In genomic region chr17:41530062-41531048, GRCh38 we compare ENCODE assay signal across 1 cellular context.
TF ChIP-seq lines count a peak whose summit lies in the region.

No MANE protein-coding gene starts in this region.

TF ChIP-seq in K562, 482 proteins besides CTCF, POLR2A, EP300 and RAD21 (continued from another document and continues in another):
- no peak for TF ChIP-seq CUX1 (CRISPR knock-in tag; IDR thresholded peaks at IDR 0.05)
- peak; percentile 46; the same call in 1 of the 2 replicates for TF ChIP-seq ZBTB12 (CRISPR knock-in tag; IDR thresholded peaks at IDR 0.05)
- no peak for TF ChIP-seq SPI1 (IDR thresholded peaks at IDR 0.05; ENCODE audit: borderline replicate concordance, low read depth, low read length)
- no peak for TF ChIP-seq REST (CRISPR knock-in tag; IDR thresholded peaks at IDR 0.05; ENCODE audit: low read depth)
- no peak for TF ChIP-seq ZNF518B (CRISPR knock-in tag; IDR thresholded peaks at IDR 0.05)
- TF ChIP-seq MLLT1 (IDR thresholded peaks at IDR 0.05) = peak in 1 of 2 experiments; percentile 11; a peak in 1 of 4 replicates
- TF ChIP-seq NBN (IDR thresholded peaks at IDR 0.05; ENCODE audit: low read depth) = 0 out of 2 replicates have a peak, but pooled peaks have one; percentile 29
- no peak for TF ChIP-seq CBX2 (IDR thresholded peaks at IDR 0.05; ENCODE audit: insufficient read depth, low read length, poor library complexity, severe bottlenecking)
- TF ChIP-seq SMARCE1 (IDR thresholded peaks at IDR 0.05) = peak; percentile 99
- TF ChIP-seq ZSCAN29 (IDR thresholded peaks at IDR 0.05) = no peak
- TF ChIP-seq ATF2 (CRISPR knock-in tag; IDR thresholded peaks at IDR 0.05) = no peak
- 0 out of 2 replicates have a peak, but pooled peaks have one; percentile 37 for TF ChIP-seq SMARCA5 (IDR thresholded peaks at IDR 0.05)
- 0 out of 2 replicates have a peak, but pooled peaks have one; percentile 27 for TF ChIP-seq HOMEZ (CRISPR knock-in tag; IDR thresholded peaks at IDR 0.05)
- peak; percentile 66 for TF ChIP-seq NCOR1 (IDR thresholded peaks at IDR 0.05)
- no peak for TF ChIP-seq TCF7 (IDR thresholded peaks at IDR 0.05; ENCODE audit: borderline replicate concordance)
- TF ChIP-seq CREM (IDR thresholded peaks at IDR 0.05; ENCODE audit: low read depth) = peak; percentile 86
- no peak for TF ChIP-seq ZBED1 (IDR thresholded peaks at IDR 0.05)
- TF ChIP-seq ZNF561 (CRISPR knock-in tag; conservative IDR thresholded peaks at IDR 0.05) = no peak
- no peak for TF ChIP-seq HMG20A (CRISPR knock-in tag; conservative IDR thresholded peaks at IDR 0.05)
- TF ChIP-seq GTF2E2 (tag; IDR thresholded peaks at IDR 0.05) = no peak
- TF ChIP-seq BRF2 (IDR thresholded peaks at IDR 0.05; ENCODE audit: borderline replicate concordance, insufficient read depth, insufficient read length) = no peak
- no peak for TF ChIP-seq RBM39 (optimal IDR thresholded peaks at IDR 0.05; ENCODE audit: low read depth, low read length)
- TF ChIP-seq HDAC1 (IDR thresholded peaks at IDR 0.05) = 0 out of 4 replicates have a peak, but pooled peaks have one; percentile 4 to 47
- no peak for TF ChIP-seq STAG1 (CRISPR knock-in tag; IDR thresholded peaks at IDR 0.05; ENCODE audit: borderline replicate concordance)
- no peak for TF ChIP-seq PBX2 (CRISPR knock-in tag; IDR thresholded peaks at IDR 0.05; ENCODE audit: low read depth)
- TF ChIP-seq PBX2 (tag; conservative IDR thresholded peaks at IDR 0.05; ENCODE audit: low read depth) = no peak
- no peak for TF ChIP-seq YBX1 (IDR thresholded peaks at IDR 0.05)
- TF ChIP-seq HNRNPH1 (optimal IDR thresholded peaks at IDR 0.05; ENCODE audit: low read depth, low read length) = no peak
- peak; percentile 87 for TF ChIP-seq ATF7 (IDR thresholded peaks at IDR 0.05)
- no peak for TF ChIP-seq CC2D1A (IDR thresholded peaks at IDR 0.05)
- TF ChIP-seq MITF (IDR thresholded peaks at IDR 0.05) = peak; percentile 92
- no peak for TF ChIP-seq CHCHD3 (CRISPR knock-in tag; IDR thresholded peaks at IDR 0.05)
